13 cellular contexts compared by ENCODE assay signal in the genomic region with DNA sequence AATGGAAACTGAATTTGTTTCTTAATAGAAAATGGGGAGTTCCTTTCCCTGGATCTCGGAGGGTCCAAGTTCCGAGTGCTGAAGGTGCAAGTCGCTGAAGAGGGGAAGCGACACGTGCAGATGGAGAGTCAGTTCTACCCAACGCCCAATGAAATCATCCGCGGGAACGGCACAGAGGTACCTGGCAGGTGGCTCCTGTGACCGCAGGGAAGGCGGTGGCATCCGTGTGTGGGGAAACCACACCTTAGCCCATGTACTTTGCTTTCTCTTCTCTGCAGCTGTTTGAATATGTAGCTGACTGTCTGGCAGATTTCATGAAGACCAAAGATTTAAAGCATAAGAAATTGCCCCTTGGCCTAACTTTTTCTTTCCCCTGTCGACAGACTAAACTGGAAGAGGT. TPM values are rescaled to one million over a fixed set of nuclear protein-coding genes. Genes with fewer than 3 reads are reported as not detected.
DNase-seq lines count a peak whose midpoint lies in the region; ATAC-seq and TF ChIP-seq lines count a peak whose summit lies in the region.
"Had no signal": no experiment of that assay in that cellular context is flagged by ENCODE, and none has a peak within 500 bp of the region (broad histone marks: within the 10 kb centered on the region; RNA-seq: fewer than 3 reads in every experiment).

No MANE protein-coding gene starts in this region.

- TF ChIP-seq CTCF in GM13976 (IDR thresholded peaks at IDR 0.05; ENCODE audit: borderline replicate concordance, control extremely low read depth, extremely low read depth, insufficient read depth, missing control alignments), result no peak

- no peaks in the 10 kb centered on the region for H3K79me2 ChIP-seq in GM23248 (ENCODE audit: insufficient read depth)

- no peaks in the 10 kb centered on the region for H4K20me1 ChIP-seq in GM23248 (ENCODE audit: insufficient read depth)

- H3K27me3 Mint-ChIP-seq in naive thymus-derived CD8-positive, alpha-beta T cell, result no peaks in the 10 kb centered on the region

- peaks cover 28 to 63% (median 43%) of the 10 kb centered on the region in 4 donors for H3K4me1 Mint-ChIP-seq in naive thymus-derived CD8-positive, alpha-beta T cell

- no peaks in the 10 kb centered on the region for H3F3A ChIP-seq in GM23248 (ENCODE audit: insufficient read depth)

- no peak overlapping the region for H3K27ac ChIP-seq in GM23248
- H3K27ac ChIP-seq: heart right ventricle had no signal

- WGBS in GM23248 (ENCODE audit: low coverage in 1 of 2, low lambda C conversion rate in 2 of 2, missing lambda C conversion rate in 2 of 2), 2 experiments, result 77 to 82% methylated on average over 12 to 13 of the region's 13 CpGs

- peak overlapping the region; percentile 31 for H3K4me2 ChIP-seq in GM23248 (ENCODE audit: unreplicated experiment)

- no peak overlapping the region for H3K9ac ChIP-seq in GM23248

- no peaks in the 10 kb centered on the region for H3K9me3 ChIP-seq in GM23248 (ENCODE audit: low read depth)
- H3K9me3 ChIP-seq: heart right ventricle had no signal

- H3K9me2 ChIP-seq in GM23248 (ENCODE audit: insufficient read depth), result no peaks in the 10 kb centered on the region

- ATAC-seq in naive thymus-derived CD8-positive, alpha-beta T cell, result peak; percentile 63 to 80
- ATAC-seq in HG03175 (IDR thresholded peaks at IDR 0.05; ENCODE audit: unreplicated experiment), result no peak
- ATAC-seq: heart right ventricle, left ventricle myocardium superior, Right ventricle myocardium inferior had no signal

- H3K4me3 ChIP-seq in GM23248, result no peak overlapping the region
- H3K4me3 ChIP-seq: heart right ventricle had no signal

- in situ Hi-C loops in GM23248 (cut with MboI) (loop anchor here (5.0 kb wide), 1 partner anchor 160 kb away; no protein-coding TSS in a partner anchor), GM13976 (cut with MboI; ENCODE audit: low sequenced_read_pairs, unreplicated experiment) (no loop called here)

- H3K36me3 Mint-ChIP-seq in naive thymus-derived CD8-positive, alpha-beta T cell, result peaks cover 0 to 2% (median 0%) of the 10 kb centered on the region in 3 donors
- H3K36me3 Mint-ChIP-seq: WTC11 had no signal

- H3K27me3 ChIP-seq in GM23248 (replicated peaks; ENCODE audit: insufficient read depth), result no peaks in the 10 kb centered on the region
- H3K27me3 ChIP-seq: heart right ventricle had no signal

- POLR2A ChIA-PET in naive thymus-derived CD8-positive, alpha-beta T cell (lab: Charles Lee), result interaction anchor here (0.8 kb wide), 1 partner anchor 95 kb away, joined by 3 read pairs; no protein-coding TSS in a partner anchor

- DNase-seq in GM23248 (no peak), RPMI8226 (peak; percentile 68), COR-L47 (lab: John Stamatoyannopoulos, UW) (no peak), GM13976 (ENCODE audit: low spot score) (no peak)
- DNase-seq in activated naive CD4-positive, alpha-beta T cell treated with anti-CD3 and anti-CD28 coated beads, Interleukin-2, amount 50 U/mL, for 16 hours, result peak; percentile 34
- peak in 8 of 10 donors; percentile 26 to 70 (median 44) for DNase-seq in naive thymus-derived CD8-positive, alpha-beta T cell
- DNase-seq: heart right ventricle, left ventricle myocardium superior, NCI-H1092, NCI-H446 treated with DMSO at 0.1 percent for 48 hours had no signal

- peak overlapping the region; percentile 61 to 86 (median 79) for H3K4me3 Mint-ChIP-seq in naive thymus-derived CD8-positive, alpha-beta T cell
- H3K4me3 Mint-ChIP-seq: WTC11 had no signal

- no peaks in the 10 kb centered on the region for H3K9me3 Mint-ChIP-seq in naive thymus-derived CD8-positive, alpha-beta T cell
- H3K9me3 Mint-ChIP-seq: WTC11 had no signal

- peaks cover 12% of the 10 kb centered on the region for H3K4me1 ChIP-seq in GM23248 (ENCODE audit: insufficient read depth)

- H3K36me3 ChIP-seq in GM23248 (ENCODE audit: low read depth), result no peaks in the 10 kb centered on the region
- H3K36me3 ChIP-seq: heart right ventricle had no signal

- peak overlapping the region; percentile 38 to 96 (median 90) for H3K27ac Mint-ChIP-seq in naive thymus-derived CD8-positive, alpha-beta T cell
- H3K27ac Mint-ChIP-seq: WTC11 had no signal

- no peak overlapping the region for H2AFZ ChIP-seq in GM23248

RNA-seq across cellular contexts. Expression of gene HKDC1, which starts 12.6 kb away (rescaled TPM):
- total RNA-seq in GM23248 (2014; rRNA removed; shearing (Covaris generic)), result 0.13 and 0.32 TPM in 2 replicates
- 0.33 and 0.34 TPM in 2 replicates for polyA plus RNA-seq in GM23248 (2016; fragmentation: Nextera tagmentation; extraction: Ambion mirVana)
- under 1 TPM; 0.65 to 0.80 TPM for total RNA-seq in naive thymus-derived CD8-positive, alpha-beta T cell
- polyA plus RNA-seq in naive thymus-derived CD8-positive, alpha-beta T cell, result 1 to 10 TPM in 2 of 3 donors, under 1 TPM in 1; 0.97 to 4.3 (median 1.1) TPM
- total RNA-seq: left ventricle myocardium superior, Right ventricle myocardium inferior had no signal

RNA-seq across cellular contexts. Expression of gene HK1, which starts 45.6 kb away (rescaled TPM):
- total RNA-seq in GM23248 (2014; rRNA removed; shearing (Covaris generic)), result 96.6 and 99.4 TPM in 2 replicates
- 134 and 137 TPM in 2 replicates for polyA plus RNA-seq in GM23248 (2016; fragmentation: Nextera tagmentation; extraction: Ambion mirVana)
- total RNA-seq in naive thymus-derived CD8-positive, alpha-beta T cell, result 10 to 100 TPM; 63.5 to 67.1 TPM
- polyA plus RNA-seq in naive thymus-derived CD8-positive, alpha-beta T cell, result 100 to 1,000 TPM in 1 of 3 donors, 10 to 100 TPM in 2; 89.9 to 129 (median 97.1) TPM

RNA-seq across cellular contexts. Expression of gene SUPV3L1, which starts 52.7 kb away (rescaled TPM):
- total RNA-seq in GM23248 (2014; rRNA removed; shearing (Covaris generic)), result 18.2 and 29.9 TPM in 2 replicates
- 28.1 and 29.8 TPM in 2 replicates for polyA plus RNA-seq in GM23248 (2016; fragmentation: Nextera tagmentation; extraction: Ambion mirVana)
- total RNA-seq in naive thymus-derived CD8-positive, alpha-beta T cell, result 10 to 100 TPM; 39.5 to 40.3 TPM
- polyA plus RNA-seq in naive thymus-derived CD8-positive, alpha-beta T cell, result 10 to 100 TPM; 10.8 to 17.8 (median 13.5) TPM

Comparison
In these comparisons a context has a peak if more than half of its experiments do, and no peak if none do; other contexts are left out.
1. DNase-seq: peak in RPMI8226 (single experiment), activated naive CD4-positive, alpha-beta T cell treated with anti-CD3 and anti-CD28 coated beads, Interleukin-2, amount 50 U/mL, for 16 hours (single experiment) and naive thymus-derived CD8-positive, alpha-beta T cell (8 of 10); none in GM23248 (single experiment), COR-L47 (single experiment) and GM13976 (single experiment).